Comparison of ENCODE assay signal across 1 cellular context in the genomic region with DNA sequence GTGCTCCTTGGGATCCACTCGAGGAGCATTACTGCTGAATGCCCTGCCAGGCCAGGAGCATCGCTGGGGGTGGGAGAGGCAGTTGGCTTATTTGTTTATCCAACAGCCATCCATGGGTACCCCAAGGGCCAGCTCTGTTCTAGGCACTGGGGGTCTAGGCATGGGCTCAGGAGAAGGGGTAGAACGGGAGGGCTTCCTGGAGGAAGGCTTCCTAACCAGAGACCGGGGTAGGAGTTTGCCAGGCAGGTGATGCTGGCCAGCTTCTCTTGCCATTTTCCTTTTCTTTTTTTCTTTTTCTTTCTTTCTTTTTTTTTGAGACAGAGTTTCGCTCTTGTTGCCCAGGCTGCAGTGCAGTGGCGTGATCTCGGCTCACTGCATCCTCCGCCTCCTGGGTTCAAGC.
TF ChIP-seq lines count a peak whose summit lies in the region.

No MANE protein-coding gene starts in this region.

TF ChIP-seq in WTC11, 78 proteins besides CTCF, POLR2A, EP300 and RAD21 (continued from another document):
- TF ChIP-seq ZNF532 (CRISPR knock-in tag; IDR thresholded peaks at IDR 0.05; ENCODE audit: borderline replicate concordance) = no peak
- TF ChIP-seq ATF1 (CRISPR knock-in tag; IDR thresholded peaks at IDR 0.05) = no peak
- no peak for TF ChIP-seq JAZF1 (CRISPR knock-in tag; IDR thresholded peaks at IDR 0.05)
- no peak for TF ChIP-seq IRF1 (CRISPR knock-in tag; IDR thresholded peaks at IDR 0.05)
- TF ChIP-seq, protein P1, sequence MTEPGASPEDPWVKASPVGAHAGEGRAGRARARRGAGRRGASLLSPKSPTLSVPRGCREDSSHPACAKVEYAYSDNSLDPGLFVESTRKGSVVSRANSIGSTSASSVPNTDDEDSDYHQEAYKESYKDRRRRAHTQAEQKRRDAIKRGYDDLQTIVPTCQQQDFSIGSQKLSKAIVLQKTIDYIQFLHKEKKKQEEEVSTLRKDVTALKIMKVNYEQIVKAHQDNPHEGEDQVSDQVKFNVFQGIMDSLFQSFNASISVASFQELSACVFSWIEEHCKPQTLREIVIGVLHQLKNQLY (CRISPR knock-in tag; IDR thresholded peaks at IDR 0.05) = no peak
- TF ChIP-seq NR3C1 (CRISPR knock-in tag; conservative IDR thresholded peaks at IDR 0.05; ENCODE audit: low read depth) = no peak
- TF ChIP-seq MAX (CRISPR knock-in tag; IDR thresholded peaks at IDR 0.05) = no peak
- TF ChIP-seq, protein P2, sequence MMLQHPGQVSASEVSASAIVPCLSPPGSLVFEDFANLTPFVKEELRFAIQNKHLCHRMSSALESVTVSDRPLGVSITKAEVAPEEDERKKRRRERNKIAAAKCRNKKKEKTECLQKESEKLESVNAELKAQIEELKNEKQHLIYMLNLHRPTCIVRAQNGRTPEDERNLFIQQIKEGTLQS (CRISPR knock-in tag; conservative IDR thresholded peaks at IDR 0.05) = no peak
TF ChIP-seq in WTC11: peak in this region for 0.
